ENCODE assay signal across 9 cellular contexts in the genomic region with DNA sequence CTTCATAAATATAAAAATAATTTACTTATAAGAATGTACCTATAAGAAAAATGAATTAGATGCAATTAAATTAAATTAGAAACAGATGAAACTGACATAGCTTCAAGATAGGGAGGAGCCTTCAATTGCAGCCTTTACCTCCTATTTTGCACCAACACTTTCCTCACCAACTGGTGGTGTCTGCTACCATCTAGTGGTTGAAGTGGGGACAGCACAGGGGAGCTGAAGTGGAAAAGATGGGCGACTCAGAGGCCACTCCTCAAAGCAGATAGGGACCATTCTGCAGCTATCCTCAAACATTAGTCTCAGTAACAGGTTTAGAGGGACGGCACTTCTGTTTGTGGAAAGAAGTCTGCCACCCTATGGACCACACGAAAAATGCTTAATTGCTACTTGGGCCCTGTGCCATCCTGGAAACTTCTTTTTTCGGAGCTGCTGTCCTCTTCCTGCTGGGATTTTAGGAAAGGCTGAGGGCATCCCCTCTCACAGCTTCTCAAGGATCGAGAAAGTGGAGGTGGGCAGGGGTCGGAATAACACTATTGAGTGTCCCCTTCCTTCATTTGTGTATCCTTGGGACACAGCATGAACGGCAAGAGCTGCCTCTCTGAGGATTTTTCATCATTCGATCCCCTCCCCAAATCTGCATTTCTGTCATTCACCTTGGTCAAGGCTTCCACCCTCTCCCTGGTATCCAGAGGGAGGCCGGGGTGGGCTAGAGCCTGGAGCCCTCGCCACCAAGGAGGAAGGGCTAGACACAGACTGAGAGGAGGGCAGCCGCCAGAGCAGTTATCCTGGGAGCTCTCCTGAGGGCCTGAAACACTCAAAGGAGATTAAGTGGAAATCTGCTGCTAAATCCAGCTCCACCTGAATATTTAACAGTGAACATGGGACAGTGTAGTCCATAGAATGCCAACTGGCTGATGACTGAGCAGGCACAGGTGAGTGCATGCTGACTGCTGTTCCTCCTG. TPM values are rescaled to one million over a fixed set of nuclear protein-coding genes. Genes with fewer than 3 reads are reported as not detected.
DNase-seq lines count a peak whose midpoint lies in the region; ATAC-seq, FAIRE-seq and TF ChIP-seq lines count a peak whose summit lies in the region.
"Had no signal": no experiment of that assay in that cellular context is flagged by ENCODE, and none has a peak within 500 bp of the region (broad histone marks: within the 10 kb centered on the region; RNA-seq: fewer than 3 reads in every experiment).

No MANE protein-coding gene starts in this region.

- peak; percentile 83 for DNase-seq in activated gamma-delta T cell treated with Interleukin-2 at 50 U/mL for 16 hours
- DNase-seq in activated gamma-delta T cell (lab: John Stamatoyannopoulos, UW) = no peak
- DNase-seq in NB4 (ENCODE audit: low read depth) = peak; percentile 80
- peak; percentile 63 to 74 for DNase-seq in SJSA1 (ENCODE audit: low read depth in 1 of 2, low spot score in 2 of 2)
- peak; percentile 92 for DNase-seq in activated effector memory CD4-positive, alpha-beta T cell treated with anti-CD3 and anti-CD28 coated beads, Interleukin-2, amount 50 U/mL, for 16 hours
- peak in 5 of 6 donors; percentile 59 to 88 (median 77) for DNase-seq in pancreas
- DNase-seq in transverse colon = peak; percentile 87

- ATAC-seq in gastroesophageal sphincter (peak; percentile 77), pancreas (peak; percentile 61 to 89 (median 87))

- no peak overlapping the region for H3K4me3 ChIP-seq in NB4 (ENCODE audit: low read depth, low read length)
- H3K4me3 ChIP-seq in SJSA1 = no peak overlapping the region
- H3K4me3 ChIP-seq in gastroesophageal sphincter = no peak overlapping the region
- no peak overlapping the region for H3K4me3 ChIP-seq in pancreas
- no peak overlapping the region for H3K4me3 ChIP-seq in transverse colon
- H3K4me3 ChIP-seq: BLaER1 treated with 17β-estradiol and CSF1 and Interleukin-3, amounts not matched to agents 10 nM and 100 nM had no signal

- H3K4me1 ChIP-seq in SJSA1 (replicated peaks) (no peaks in the 10 kb centered on the region), gastroesophageal sphincter (peaks cover 0 to 32% (median 4%) of the 10 kb centered on the region in 3 donors), pancreas (peaks cover 15 to 18% (median 18%) of the 10 kb centered on the region in 3 donors), transverse colon (no peaks in the 10 kb centered on the region)

- intact Hi-C loops in pancreas (cut with DNase I) = loop anchor here in 1 of 3 donors (5.0 to 10.0 kb wide), 2 partner anchors 146 to 258 kb away; no protein-coding TSS in a partner anchor
- intact Hi-C loops in transverse colon (cut with DNase I; ENCODE audit: low total_unique reads) = loop anchor here (2.0 to 5.0 kb wide), 2 partner anchors 48 to 258 kb away; no protein-coding TSS in a partner anchor

- no peaks in the 10 kb centered on the region for H3K27me3 ChIP-seq in SJSA1 (replicated peaks)
- H3K27me3 ChIP-seq in gastroesophageal sphincter = peaks cover 6% of the 10 kb centered on the region
- no peaks in the 10 kb centered on the region for H3K27me3 ChIP-seq in pancreas
- H3K27me3 ChIP-seq in transverse colon = no peaks in the 10 kb centered on the region
- H3K27me3 ChIP-seq: BLaER1 treated with 17β-estradiol and CSF1 and Interleukin-3, amounts not matched to agents 10 nM and 100 nM had no signal

- WGBS in gastroesophageal sphincter (ENCODE audit: low coverage in 1 of 2), 2 donors = 31% methylated on average over 7 of the region's 11 CpGs; no CpG with 5 or more reads in 1 of the 2 donors
- WGBS in pancreas, 2 donors = 33 to 36% methylated on average over 11 of the region's 11 CpGs
- 41 to 100% methylated on average over 1 to 11 of the region's 11 CpGs for WGBS in transverse colon (ENCODE audit: low coverage in 1 of 2), 2 donors

- TF ChIP-seq POLR2A in NB4 (IDR thresholded peaks at IDR 0.05; ENCODE audit: extremely low read depth, insufficient read length) = no peak
- TF ChIP-seq POLR2A in gastroesophageal sphincter (IDR thresholded peaks at IDR 0.05) = no peak
- no peak for TF ChIP-seq POLR2A in transverse colon (IDR thresholded peaks at IDR 0.05)

- TF ChIP-seq CTCF in NB4 (IDR thresholded peaks at IDR 0.05; ENCODE audit: low read depth, low read length) (peak; percentile 90), gastroesophageal sphincter (IDR thresholded peaks at IDR 0.05) (peak; percentile 93 to 97 (median 94)), pancreas (IDR thresholded peaks at IDR 0.05) (peak; percentile 90 to 94 (median 92)), transverse colon (IDR thresholded peaks at IDR 0.05) (peak; percentile 94 to 96 (median 95))

- no peak for FAIRE-seq in pancreas (lab: Jason Lieb, UNC)

- H3K27ac ChIP-seq in SJSA1 (no peak overlapping the region), gastroesophageal sphincter (no peak overlapping the region), pancreas (no peak overlapping the region), transverse colon (no peak overlapping the region)
- H3K27ac ChIP-seq: BLaER1 treated with 17β-estradiol and CSF1 and Interleukin-3, amounts not matched to agents 10 nM and 100 nM had no signal

- in situ Hi-C loops in transverse colon (cut with MboI; ENCODE audit: low pct_ligation_motif_present in 1 of 4, low pct_unique_long_range_greater_than_20kb in 1 of 4, low sequenced_read_pairs in 3 of 4) = loop anchor here in 3 of 4 donors (5.0 to 25.0 kb wide), 4 partner anchors 38 to 263 kb away; no protein-coding TSS in a partner anchor

- H3K36me3 ChIP-seq in SJSA1 = no peaks in the 10 kb centered on the region
- no peaks in the 10 kb centered on the region for H3K36me3 ChIP-seq in gastroesophageal sphincter
- H3K36me3 ChIP-seq in pancreas = no peaks in the 10 kb centered on the region
- H3K36me3 ChIP-seq in transverse colon = no peaks in the 10 kb centered on the region
- H3K36me3 ChIP-seq: BLaER1 treated with 17β-estradiol and CSF1 and Interleukin-3, amounts not matched to agents 10 nM and 100 nM had no signal

- no peak for TF ChIP-seq EP300 in gastroesophageal sphincter (IDR thresholded peaks at IDR 0.05)
- TF ChIP-seq EP300 in transverse colon (IDR thresholded peaks at IDR 0.05; ENCODE audit: low read depth) = no peak

- H3K9me3 ChIP-seq in SJSA1 (replicated peaks) = no peaks in the 10 kb centered on the region
- no peaks in the 10 kb centered on the region for H3K9me3 ChIP-seq in gastroesophageal sphincter
- no peaks in the 10 kb centered on the region for H3K9me3 ChIP-seq in pancreas
- no peaks in the 10 kb centered on the region for H3K9me3 ChIP-seq in transverse colon
- H3K9me3 ChIP-seq: BLaER1 treated with 17β-estradiol and CSF1 and Interleukin-3, amounts not matched to agents 10 nM and 100 nM had no signal

RNA-seq across cellular contexts. Expression of gene PROK1, which starts 9.6 kb away (rescaled TPM):
- not detected in 2 replicates for total RNA-seq in SJSA1 (2014; rRNA removed; shearing (Covaris generic))
- 1 to 10 TPM in 1 of 4 donors, not detected in 3; 1.1 TPM for total RNA-seq in gastroesophageal sphincter
- total RNA-seq in pancreas = under 1 TPM in 1 of 6 donors, not detected in 5; 0.12 TPM
- polyA plus RNA-seq in pancreas = under 1 TPM in 1 of 2 donors, not detected in 1; 0.53 TPM
- not detected for total RNA-seq in transverse colon

RNA-seq across cellular contexts. Expression of gene LAMTOR5, which starts 53.0 kb away (rescaled TPM):
- 114 and 145 TPM in 2 replicates for total RNA-seq in SJSA1 (2014; rRNA removed; shearing (Covaris generic))
- total RNA-seq in gastroesophageal sphincter (100 to 1,000 TPM in 2 of 4 donors, 10 to 100 TPM in 2; 72.5 to 126 (median 101) TPM), pancreas (10 to 100 TPM; 29.0 to 63.9 (median 36.8) TPM), transverse colon (100 to 1,000 TPM in 1 of 4 donors, 10 to 100 TPM in 2, 1 to 10 TPM in 1; 7.1 to 113 (median 38.2) TPM)
- polyA plus RNA-seq in pancreas = 100 to 1,000 TPM; 107 to 159 TPM

RNA-seq across cellular contexts. Expression of gene KCNA10, which starts 58.4 kb away (rescaled TPM):
- total RNA-seq in SJSA1 (2014; rRNA removed; shearing (Covaris generic)) = not detected in 2 replicates
- total RNA-seq in gastroesophageal sphincter (not detected), pancreas (not detected), transverse colon (not detected)
- polyA plus RNA-seq in pancreas = not detected
